8 cellular contexts compared by ENCODE assay signal in genomic region chr5:75336625-75337336, GRCh38. TPM values are rescaled to one million over a fixed set of nuclear protein-coding genes. Genes with fewer than 3 reads are reported as not detected.
DNase-seq lines count a peak whose midpoint lies in the region; ATAC-seq and TF ChIP-seq lines count a peak whose summit lies in the region.

TSS of gene HMGCR (plus strand) at chr5:75337220. CDS start at chr5:75342606, 5,386 bp downstream.

- peak; percentile 36 for TF ChIP-seq CTCF in LNCaP clone FGC (IDR thresholded peaks at IDR 0.05; ENCODE audit: control insufficient read depth, extremely low read depth, insufficient read depth)
- peak; percentile 81 for TF ChIP-seq CTCF in RWPE1 (conservative IDR thresholded peaks at IDR 0.05; ENCODE audit: low read depth)
- no peak for TF ChIP-seq CTCF in natural killer cell (IDR thresholded peaks at IDR 0.05)

- POLR2A ChIA-PET in RWPE1 (lab: Yijun Ruan, JAX; ENCODE audit: low non-redundant PET) = interaction anchor here (0.5 to 1.0 kb wide), 6 partner anchors 13 to 669 kb away, joined by 3 to 7 read pairs (median 3); partner anchors contain the start of gene ANKRD31

- no peaks in the 10 kb centered on the region for H3K9me3 Mint-ChIP-seq in activated T-helper 2 cell treated with anti-CD3 and anti-CD28 coated beads, Interferon-gamma antibody, Interleukin-2, Interleukin-4, amounts not matched to agents 10 μg/mL and 5 μg/mL and 100 μg/mL, durations not matched to agents 14 hours and 24 hours and 36 hours
- no peaks in the 10 kb centered on the region for H3K9me3 Mint-ChIP-seq in natural killer cell

- peaks cover 33% of the 10 kb centered on the region for H3K4me1 Mint-ChIP-seq in activated T-helper 2 cell treated with anti-CD3 and anti-CD28 coated beads, Interferon-gamma antibody, Interleukin-2, Interleukin-4, amounts not matched to agents 10 μg/mL and 5 μg/mL and 100 μg/mL, durations not matched to agents 14 hours and 24 hours and 36 hours (ENCODE audit: low read depth)
- peaks cover 19 to 24% of the 10 kb centered on the region in 2 donors for H3K4me1 Mint-ChIP-seq in natural killer cell

- H3K36me3 Mint-ChIP-seq in activated T-helper 2 cell treated with anti-CD3 and anti-CD28 coated beads, Interferon-gamma antibody, Interleukin-2, Interleukin-4, amounts not matched to agents 10 μg/mL and 5 μg/mL and 100 μg/mL, durations not matched to agents 14 hours and 24 hours and 36 hours (ENCODE audit: low read depth) = peaks cover 34% of the 10 kb centered on the region
- H3K36me3 Mint-ChIP-seq in natural killer cell = no peaks in the 10 kb centered on the region

- H3K4me3 Mint-ChIP-seq in activated T-helper 2 cell treated with anti-CD3 and anti-CD28 coated beads, Interferon-gamma antibody, Interleukin-2, Interleukin-4, amounts not matched to agents 10 μg/mL and 5 μg/mL and 100 μg/mL, durations not matched to agents 14 hours and 24 hours and 36 hours (ENCODE audit: low read depth) = no peak within 1 kb of the TSS
- no peak within 1 kb of the TSS for H3K4me3 Mint-ChIP-seq in natural killer cell

- CTCF ChIA-PET in RWPE1 (lab: Yijun Ruan, JAX) = interaction anchor here (0.6 to 1.3 kb wide), 7 partner anchors 19 to 412 kb away, joined by 3 to 7 read pairs (median 3); partner anchors contain the start of gene ANKRD31

- intact Hi-C loops in activated T-helper 2 cell treated with anti-CD3 and anti-CD28 coated beads, Interferon-gamma antibody, Interleukin-2, Interleukin-4, amounts not matched to agents 10 μg/mL and 5 μg/mL and 100 μg/mL, durations not matched to agents 14 hours and 24 hours and 36 hours (cut with micrococcal nuclease) = loop anchor here (1.0 to 5.0 kb wide), 11 partner anchors 11 to 1066 kb away; partner anchors contain the start of genes CERT1, GCNT4, IQGAP2 and POC5
- intact Hi-C loops in natural killer cell (cut with micrococcal nuclease) = loop anchor here (1.0 to 10.0 kb wide), 5 partner anchors 99 to 1398 kb away; partner anchors contain the start of genes CERT1, GFM2, NSA2 and POC5

- no peak within 1 kb of the TSS for H3K27ac Mint-ChIP-seq in activated T-helper 2 cell treated with anti-CD3 and anti-CD28 coated beads, Interferon-gamma antibody, Interleukin-2, Interleukin-4, amounts not matched to agents 10 μg/mL and 5 μg/mL and 100 μg/mL, durations not matched to agents 14 hours and 24 hours and 36 hours
- H3K27ac Mint-ChIP-seq in natural killer cell = no peak within 1 kb of the TSS

- no peaks in the 10 kb centered on the region for H3K27me3 Mint-ChIP-seq in activated T-helper 2 cell treated with anti-CD3 and anti-CD28 coated beads, Interferon-gamma antibody, Interleukin-2, Interleukin-4, amounts not matched to agents 10 μg/mL and 5 μg/mL and 100 μg/mL, durations not matched to agents 14 hours and 24 hours and 36 hours (ENCODE audit: low read depth)
- H3K27me3 Mint-ChIP-seq in natural killer cell (ENCODE audit: low read depth in 2 of 2) = no peaks in the 10 kb centered on the region

- ATAC-seq in natural killer cell = peak; percentile 90 to 98 (median 92)
- ATAC-seq in stimulated activated naive CD8-positive, alpha-beta T cell treated with anti-CD3 and anti-CD28 coated beads, Interleukin-15, Interleukin-2, amounts not matched to agents 100 U/mL and 50 U/mL, for 24 hours = peak; percentile 99

- DNase-seq in ELF-1 (ENCODE audit: low read depth, low spot score) (peak; percentile 100), GOT3 (lab: John Stamatoyannopoulos, UW) (peak; percentile 92), LNCaP clone FGC (ENCODE audit: low read depth) (peak; percentile 99), RWPE1 (ENCODE audit: low spot score) (peak; percentile 97), fibroblast of peridontal ligament (ENCODE audit: extremely low read depth) (peak; percentile 99), natural killer cell (peak; percentile 95)
- DNase-seq in activated T-helper 2 cell treated with anti-CD3 and anti-CD28 coated beads, Interferon-gamma antibody, Interleukin-2, Interleukin-4, amounts not matched to agents 10 μg/mL and 5 μg/mL and 100 μg/mL, durations not matched to agents 14 hours and 24 hours and 36 hours (ENCODE audit: low spot score) = peak; percentile 97
- peak; percentile 96 for DNase-seq in stimulated activated naive CD8-positive, alpha-beta T cell treated with anti-CD3 and anti-CD28 coated beads, Interleukin-15, Interleukin-2, amounts not matched to agents 100 U/mL and 50 U/mL, for 24 hours

- peak within 1 kb of the TSS; percentile 91 for H3K4me3 ChIP-seq in LNCaP clone FGC (ENCODE audit: low read depth, low read length)

- H3K27ac ChIP-seq in RWPE1 = peak within 1 kb of the TSS; percentile 95

RNA-seq across cellular contexts. Expression of gene HMGCR, which starts in this region (rescaled TPM):
- 122 and 123 TPM in 2 replicates for total RNA-seq in activated T-helper 2 cell treated with anti-CD3 and anti-CD28 coated beads, Interferon-gamma antibody, Interleukin-2, Interleukin-4, amounts not matched to agents 10 μg/mL and 5 μg/mL and 100 μg/mL, durations not matched to agents 14 hours and 24 hours and 36 hours
- total RNA-seq in natural killer cell = 10 to 100 TPM; 44.2 to 89.5 (median 62.6) TPM

Comparison
In these comparisons a context has a peak if more than half of its experiments do, and no peak if none do; other contexts are left out.
1. Peak in every context shown above with its lines: DNase-seq, ATAC-seq, H3K4me3 ChIP-seq and H3K27ac ChIP-seq.